Comparison of ENCODE assay signal across 8 cellular contexts in genomic region chr12:55829967-55830600, GRCh38. TPM values are rescaled to one million over a fixed set of nuclear protein-coding genes. Genes with fewer than 3 reads are reported as not detected.
DNase-seq lines count a peak whose midpoint lies in the region; ATAC-seq and TF ChIP-seq lines count a peak whose summit lies in the region.

No MANE protein-coding gene starts in this region.

- peaks cover 3% of the 10 kb centered on the region for H3K36me3 ChIP-seq in right atrium auricular region

- H3K27ac ChIP-seq in angular gyrus (ENCODE audit: low read depth, low read length) (peak overlapping the region; percentile 99), right atrium auricular region (peak overlapping the region; percentile 88 to 94)

- no peaks in the 10 kb centered on the region for H3K9me3 ChIP-seq in right atrium auricular region

- peak overlapping the region; percentile 75 to 97 for H3K4me3 ChIP-seq in right atrium auricular region

- peaks cover 0 to 58% of the 10 kb centered on the region in 2 donors for H3K4me1 ChIP-seq in right atrium auricular region

- ATAC-seq in HG02840 (IDR thresholded peaks at IDR 0.05; ENCODE audit: low FRiP score, unreplicated experiment) (peak; percentile 16), GM21367 (IDR thresholded peaks at IDR 0.05; ENCODE audit: unreplicated experiment) (no peak)

- no peak for TF ChIP-seq CTCF in right atrium auricular region (IDR thresholded peaks at IDR 0.05)

- no peaks in the 10 kb centered on the region for H3K27me3 ChIP-seq in right atrium auricular region

- DNase-seq in activated CD4-positive, alpha-beta T cell treated with anti-CD3 and anti-CD28 coated beads for 4 hours: peak; percentile 18 to 32
- DNase-seq in activated CD4-positive, alpha-beta T cell treated with anti-CD3 and anti-CD28 coated beads, Interleukin-2, amount 50 U/mL, for 1 hour: no peak
- DNase-seq in OCI-M1 (lab: John Stamatoyannopoulos, UW) (peak; percentile 73), right atrium auricular region (ENCODE audit: low spot score) (no peak), putamen (ENCODE audit: low spot score) (peak; percentile 73)

RNA-seq across cellular contexts. Expression of gene DNAJC14, which starts 0.7 kb away (rescaled TPM):
- 10 to 100 TPM; 23.4 to 35.0 TPM for total RNA-seq in right atrium auricular region

RNA-seq across cellular contexts. Expression of gene ORMDL2, which starts 12.2 kb away (rescaled TPM):
- total RNA-seq in right atrium auricular region: 10 to 100 TPM in 1 of 2 donors, 1 to 10 TPM in 1; 6.5 to 17.1 TPM

RNA-seq across cellular contexts. Expression of gene SARNP, which starts 12.6 kb away (rescaled TPM):
- 10 to 100 TPM; 61.4 to 70.8 TPM for total RNA-seq in right atrium auricular region

RNA-seq across cellular contexts. Expression of gene MMP19, which starts 12.7 kb away (rescaled TPM):
- 1 to 10 TPM; 5.0 to 7.7 TPM for total RNA-seq in right atrium auricular region

Comparison
In these comparisons a context has a peak if more than half of its experiments do, and no peak if none do; other contexts are left out.
1. DNase-seq: peak in activated CD4-positive, alpha-beta T cell treated with anti-CD3 and anti-CD28 coated beads for 4 hours (2 of 2), OCI-M1 (single experiment) and putamen (single experiment); none in activated CD4-positive, alpha-beta T cell treated with anti-CD3 and anti-CD28 coated beads, Interleukin-2, amount 50 U/mL, for 1 hour (single experiment) and right atrium auricular region (single experiment).